Comparison of ENCODE assay signal across 10 cellular contexts in the genomic region with DNA sequence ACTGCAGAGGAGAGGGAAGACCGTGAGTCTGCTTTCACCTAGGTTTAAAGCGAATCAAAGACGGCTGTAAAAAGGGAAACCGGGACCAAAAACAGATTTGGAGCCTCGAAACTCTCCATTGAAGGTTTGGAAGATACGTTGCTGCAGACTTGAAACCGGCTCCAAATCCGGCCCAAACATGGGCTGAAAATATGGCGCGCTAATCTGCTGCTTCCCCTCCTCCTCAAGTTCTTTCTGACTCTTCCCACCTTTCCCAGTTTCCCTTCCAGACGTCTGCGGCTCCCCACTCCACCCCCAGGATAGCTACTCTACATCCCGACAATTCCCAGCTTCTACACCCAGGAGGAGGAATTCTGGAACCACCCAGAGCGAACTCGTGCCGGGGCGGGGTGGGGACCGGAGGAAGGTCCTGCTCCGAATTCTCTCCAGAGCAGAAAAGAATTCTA. TPM values are rescaled to one million over a fixed set of nuclear protein-coding genes. Genes with fewer than 3 reads are reported as not detected.
DNase-seq lines count a peak whose midpoint lies in the region; ATAC-seq and TF ChIP-seq lines count a peak whose summit lies in the region.
"Had no signal": no experiment of that assay in that cellular context is flagged by ENCODE, and none has a peak within 500 bp of the region (broad histone marks: within the 10 kb centered on the region; RNA-seq: fewer than 3 reads in every experiment).

No MANE protein-coding gene starts in this region.

- peak; percentile 47 for DNase-seq in ELF-1 (ENCODE audit: low read depth, low spot score)
- no peak for DNase-seq in activated CD8-positive, alpha-beta T cell treated with anti-CD3 and anti-CD28 coated beads for 36 hours
- DNase-seq in left ventricle myocardium inferior: no peak
- DNase-seq in retinal pigment epithelial cell (ENCODE audit: low read depth): no peak
- no peak for DNase-seq in NCI-H510A (lab: John Stamatoyannopoulos, UW)
- no peak for DNase-seq in HCEC 1CT
- DNase-seq: NCI-H187 treated with DMSO at 0.1 percent for 48 hours had no signal

- H3K27ac ChIP-seq in left ventricle myocardium inferior (replicated peaks): no peak overlapping the region

- H3K9me3 Mint-ChIP-seq in activated CD8-positive, alpha-beta T cell treated with anti-CD3 and anti-CD28 coated beads for 36 hours: no peaks in the 10 kb centered on the region

- CTCF ChIA-PET in activated CD8-positive, alpha-beta T cell treated with anti-CD3 and anti-CD28 coated beads for 36 hours (lab: Charles Lee): interaction anchor here (0.7 to 3.1 kb wide), 15 partner anchors 9 to 637 kb away, joined by 3 to 99 read pairs (median 5); a partner anchor contains a TSS

- peak overlapping the region; percentile 75 for H3K4me3 ChIP-seq in left ventricle myocardium inferior
- peak overlapping the region; percentile 57 for H3K4me3 ChIP-seq in retinal pigment epithelial cell (ENCODE audit: low read length)

- TF ChIP-seq CTCF in activated CD8-positive, alpha-beta T cell treated with anti-CD3 and anti-CD28 coated beads for 36 hours (IDR thresholded peaks at IDR 0.05): no peak
- no peak for TF ChIP-seq CTCF in left ventricle myocardium inferior (IDR thresholded peaks at IDR 0.05; ENCODE audit: borderline replicate concordance)
- TF ChIP-seq CTCF in retinal pigment epithelial cell (conservative IDR thresholded peaks at IDR 0.05; ENCODE audit: low read depth, low read length): no peak

- H3K27me3 ChIP-seq in left ventricle myocardium inferior (ENCODE audit: low read depth): peaks cover 88% of the 10 kb centered on the region

- intact Hi-C loops in activated CD8-positive, alpha-beta T cell treated with anti-CD3 and anti-CD28 coated beads for 36 hours (cut with micrococcal nuclease): loop anchor here (2.0 kb wide), 1 partner anchor 573 kb away; no protein-coding TSS in a partner anchor
- intact Hi-C loops in left ventricle myocardium inferior (cut with micrococcal nuclease): loop anchor here (5.0 kb wide), 1 partner anchor 619 kb away; no protein-coding TSS in a partner anchor

- H3K9me3 ChIP-seq in left ventricle myocardium inferior (replicated peaks): no peaks in the 10 kb centered on the region

- no peaks in the 10 kb centered on the region for H3K36me3 ChIP-seq in left ventricle myocardium inferior

- peaks cover 23% of the 10 kb centered on the region for H3K27me3 Mint-ChIP-seq in activated CD8-positive, alpha-beta T cell treated with anti-CD3 and anti-CD28 coated beads for 36 hours

- H3K4me1 Mint-ChIP-seq in activated CD8-positive, alpha-beta T cell treated with anti-CD3 and anti-CD28 coated beads for 36 hours (ENCODE audit: low read depth): peaks cover 18% of the 10 kb centered on the region

- ATAC-seq in activated CD8-positive, alpha-beta T cell treated with anti-CD3 and anti-CD28 coated beads for 36 hours: no peak
- ATAC-seq in HG03469 (IDR thresholded peaks at IDR 0.05; ENCODE audit: unreplicated experiment): no peak
- no peak for ATAC-seq in GM19023 (IDR thresholded peaks at IDR 0.05; ENCODE audit: unreplicated experiment)

- peak overlapping the region; percentile 91 for H3K4me3 Mint-ChIP-seq in activated CD8-positive, alpha-beta T cell treated with anti-CD3 and anti-CD28 coated beads for 36 hours

- POLR2A ChIA-PET in activated CD8-positive, alpha-beta T cell treated with anti-CD3 and anti-CD28 coated beads for 36 hours (lab: Charles Lee): interaction anchor here (0.9 to 1.9 kb wide), 3 partner anchors 15 to 636 kb away, joined by 3 to 7 read pairs (median 5); a partner anchor contains a TSS

- peaks cover 37% of the 10 kb centered on the region for H3K4me1 ChIP-seq in left ventricle myocardium inferior

- peak overlapping the region; percentile 92 for H3K27ac Mint-ChIP-seq in activated CD8-positive, alpha-beta T cell treated with anti-CD3 and anti-CD28 coated beads for 36 hours

- H3K36me3 Mint-ChIP-seq in activated CD8-positive, alpha-beta T cell treated with anti-CD3 and anti-CD28 coated beads for 36 hours (ENCODE audit: low read depth): peaks cover 2% of the 10 kb centered on the region

RNA-seq across cellular contexts. Expression of a gene that starts 8.7 kb away (rescaled TPM):
- 1 to 10 TPM; 4.2 to 4.4 TPM for total RNA-seq in activated CD8-positive, alpha-beta T cell treated with anti-CD3 and anti-CD28 coated beads for 36 hours
- total RNA-seq in left ventricle myocardium inferior: 0.14 TPM
- total RNA-seq: dermis microvascular lymphatic vessel endothelial cell had no signal
